1 cellular context compared by ENCODE assay signal in the genomic region with DNA sequence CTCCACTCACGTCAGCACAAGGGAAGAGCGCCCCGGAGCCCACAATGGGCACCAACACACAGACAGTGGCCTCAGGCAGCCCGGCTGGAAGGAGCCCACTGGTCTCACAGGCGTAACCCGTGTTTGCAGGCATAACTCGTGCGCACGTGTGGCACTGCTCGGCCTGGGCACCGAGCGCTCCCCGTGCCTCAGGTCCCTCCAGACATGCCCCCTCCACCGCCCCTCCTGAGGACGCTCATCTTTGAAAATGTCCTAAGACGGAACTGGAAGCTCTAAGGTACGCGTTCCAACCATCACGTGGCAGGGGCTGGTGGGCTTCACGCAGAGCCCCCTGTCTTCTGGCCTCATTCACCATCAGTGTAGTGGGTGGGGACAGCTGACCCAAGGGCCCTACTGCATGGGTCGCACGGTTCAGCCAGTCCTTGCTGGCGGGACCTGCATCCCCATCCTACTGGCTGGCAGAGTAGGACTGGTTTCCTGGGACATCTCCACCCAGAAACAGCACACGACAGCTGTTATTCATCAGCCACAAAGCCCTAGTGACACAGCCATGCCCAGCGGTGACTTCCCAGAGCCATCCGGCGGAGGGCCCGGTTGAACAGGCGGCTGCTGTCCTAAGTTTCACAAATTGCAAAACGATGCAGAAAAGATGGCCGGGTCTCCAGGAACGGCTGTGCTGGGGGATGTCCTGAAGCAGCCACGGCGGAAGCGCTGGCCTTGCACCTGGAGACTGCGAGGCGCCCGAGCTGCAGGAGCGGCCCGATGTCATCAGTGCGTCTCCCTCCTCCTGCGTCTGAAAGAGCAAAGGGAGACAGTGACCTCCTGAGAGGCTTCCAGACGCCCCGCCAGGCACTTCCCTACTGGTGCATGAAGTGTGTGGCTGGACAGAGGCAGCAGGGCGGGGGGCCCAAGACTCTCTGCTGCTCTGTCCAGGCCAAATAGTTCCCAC.
TF ChIP-seq lines count a peak whose summit lies in the region.

No MANE protein-coding gene starts in this region.

TF ChIP-seq in HEK293, 187 proteins besides CTCF, POLR2A, EP300 and RAD21 (continued from another document):
- TF ChIP-seq, protein P1, sequence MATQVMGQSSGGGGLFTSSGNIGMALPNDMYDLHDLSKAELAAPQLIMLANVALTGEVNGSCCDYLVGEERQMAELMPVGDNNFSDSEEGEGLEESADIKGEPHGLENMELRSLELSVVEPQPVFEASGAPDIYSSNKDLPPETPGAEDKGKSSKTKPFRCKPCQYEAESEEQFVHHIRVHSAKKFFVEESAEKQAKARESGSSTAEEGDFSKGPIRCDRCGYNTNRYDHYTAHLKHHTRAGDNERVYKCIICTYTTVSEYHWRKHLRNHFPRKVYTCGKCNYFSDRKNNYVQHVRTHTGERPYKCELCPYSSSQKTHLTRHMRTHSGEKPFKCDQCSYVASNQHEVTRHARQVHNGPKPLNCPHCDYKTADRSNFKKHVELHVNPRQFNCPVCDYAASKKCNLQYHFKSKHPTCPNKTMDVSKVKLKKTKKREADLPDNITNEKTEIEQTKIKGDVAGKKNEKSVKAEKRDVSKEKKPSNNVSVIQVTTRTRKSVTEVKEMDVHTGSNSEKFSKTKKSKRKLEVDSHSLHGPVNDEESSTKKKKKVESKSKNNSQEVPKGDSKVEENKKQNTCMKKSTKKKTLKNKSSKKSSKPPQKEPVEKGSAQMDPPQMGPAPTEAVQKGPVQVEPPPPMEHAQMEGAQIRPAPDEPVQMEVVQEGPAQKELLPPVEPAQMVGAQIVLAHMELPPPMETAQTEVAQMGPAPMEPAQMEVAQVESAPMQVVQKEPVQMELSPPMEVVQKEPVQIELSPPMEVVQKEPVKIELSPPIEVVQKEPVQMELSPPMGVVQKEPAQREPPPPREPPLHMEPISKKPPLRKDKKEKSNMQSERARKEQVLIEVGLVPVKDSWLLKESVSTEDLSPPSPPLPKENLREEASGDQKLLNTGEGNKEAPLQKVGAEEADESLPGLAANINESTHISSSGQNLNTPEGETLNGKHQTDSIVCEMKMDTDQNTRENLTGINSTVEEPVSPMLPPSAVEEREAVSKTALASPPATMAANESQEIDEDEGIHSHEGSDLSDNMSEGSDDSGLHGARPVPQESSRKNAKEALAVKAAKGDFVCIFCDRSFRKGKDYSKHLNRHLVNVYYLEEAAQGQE (tag by site-specific recombination; IDR thresholded peaks at IDR 0.05) = 0 out of 2 replicates have a peak, but pooled peaks have one; percentile 20
